16 cellular contexts compared by ENCODE assay signal in genomic region chr6:154462425-154462824, GRCh38. TPM values are rescaled to one million over a fixed set of nuclear protein-coding genes. Genes with fewer than 3 reads are reported as not detected.
DNase-seq lines count a peak whose midpoint lies in the region; ATAC-seq and TF ChIP-seq lines count a peak whose summit lies in the region.
"Had no signal": no experiment of that assay in that cellular context is flagged by ENCODE, and none has a peak within 500 bp of the region (broad histone marks: within the 10 kb centered on the region; RNA-seq: fewer than 3 reads in every experiment).

No MANE protein-coding gene starts in this region.

- peaks cover 53% of the 10 kb centered on the region for H3K4me1 ChIP-seq in SJCRH30

- H3K27me3 ChIP-seq in SJCRH30: no peaks in the 10 kb centered on the region
- H3K27me3 ChIP-seq: Peyer's patch had no signal

- H3K27ac ChIP-seq in SJCRH30: no peak overlapping the region
- H3K27ac ChIP-seq: Peyer's patch had no signal

- no peak for ATAC-seq in HG03175 (IDR thresholded peaks at IDR 0.05; ENCODE audit: unreplicated experiment)
- ATAC-seq: GM12878 had no signal

- peak overlapping the region; percentile 7 for H3K27ac Mint-ChIP-seq in neural crest cell (ENCODE audit: unreplicated experiment)

- DNase-seq in NCI-H2107 treated with DMSO at 0.1 percent for 48 hours (lab: John Stamatoyannopoulos, UW; ENCODE audit: unreplicated experiment) (peak; percentile 19), NCI-H2107 (lab: John Stamatoyannopoulos, UW) (no peak), EL (peak; percentile 26), SJCRH30 (peak; percentile 67 to 80), neural crest cell (ENCODE audit: low read depth, low spot score) (no peak), LoVo (ENCODE audit: low spot score) (no peak)
- DNase-seq in activated naive CD4-positive, alpha-beta T cell (lab: John Stamatoyannopoulos, UW): no peak
- DNase-seq: C1 segment of cervical spinal cord, HCEC 1CT, NCI-H1092, NCI-H1694 treated with DMSO at 0.1 percent for 48 hours, NCI-H69, Peyer's patch, T1000 had no signal

- H3K27me3 Mint-ChIP-seq in neural crest cell (ENCODE audit: low read depth): no peaks in the 10 kb centered on the region

- peaks cover 21% of the 10 kb centered on the region for H3K4me1 Mint-ChIP-seq in neural crest cell

- no peak for TF ChIP-seq CTCF in neural crest cell (conservative IDR thresholded peaks at IDR 0.05)

- no peaks in the 10 kb centered on the region for H3K9me3 Mint-ChIP-seq in neural crest cell

- H3K9me3 ChIP-seq in SJCRH30 (replicated peaks): no peaks in the 10 kb centered on the region
- H3K9me3 ChIP-seq: Peyer's patch had no signal

- H3K36me3 ChIP-seq in SJCRH30: no peaks in the 10 kb centered on the region; the same call in 1 of the 2 replicates
- H3K36me3 ChIP-seq: Peyer's patch had no signal

- H3K4me3 ChIP-seq in SJCRH30: no peak overlapping the region
- H3K4me3 ChIP-seq: GM12878, Peyer's patch had no signal

- no peak overlapping the region for H3K4me3 Mint-ChIP-seq in neural crest cell

- no peaks in the 10 kb centered on the region for H3K36me3 Mint-ChIP-seq in neural crest cell (ENCODE audit: low read depth)

RNA-seq across cellular contexts. Expression of gene CNKSR3, which starts 48.1 kb away (rescaled TPM):
- 29.6 and 33.8 TPM in 2 replicates for total RNA-seq in SJCRH30 (2014; rRNA removed; shearing (Covaris generic))
- 11.7 and 11.8 TPM in 2 replicates for total RNA-seq in neural crest cell

Comparison
In these comparisons a context has a peak if more than half of its experiments do, and no peak if none do; other contexts are left out.
1. DNase-seq: peak in NCI-H2107 treated with DMSO at 0.1 percent for 48 hours (single experiment), EL (single experiment) and SJCRH30 (2 of 2); none in NCI-H2107 (single experiment), neural crest cell (single experiment), LoVo (single experiment) and activated naive CD4-positive, alpha-beta T cell (0 of 4).